In genomic region chr21:16082038-16082816, GRCh38 we compare ENCODE assay signal across 8 cellular contexts.
DNase-seq lines count a peak whose midpoint lies in the region; ATAC-seq and TF ChIP-seq lines count a peak whose summit lies in the region.

No MANE protein-coding gene starts in this region.

- no peak for ATAC-seq in thoracic aorta (ENCODE audit: insufficient number of reproducible peaks, low FRiP score, low read depth)
- no peak for ATAC-seq in HG02678 (IDR thresholded peaks at IDR 0.05; ENCODE audit: unreplicated experiment)
- no peak for ATAC-seq in HG02938 (IDR thresholded peaks at IDR 0.05; ENCODE audit: unreplicated experiment)

- H3K9me3 Mint-ChIP-seq in H9, result no peaks in the 10 kb centered on the region

- H3K36me3 Mint-ChIP-seq in H9 (ENCODE audit: insufficient read depth in 1 of 3, low read depth in 3 of 3), result no peaks in the 10 kb centered on the region

- H4K91ac ChIP-seq in H9 (ENCODE audit: insufficient read length, low read depth, low read length), result no peak overlapping the region

- H2BK12ac ChIP-seq in H9 (ENCODE audit: insufficient read length, low read depth, low read length), result no peak overlapping the region

- no peak overlapping the region for H3K4ac ChIP-seq in H9 (ENCODE audit: low read depth, low read length)

- H3K4me1 Mint-ChIP-seq in H9, result no peaks in the 10 kb centered on the region

- no peak overlapping the region for H4K5ac ChIP-seq in H9 (ENCODE audit: insufficient read length, low read depth, low read length)

- peak overlapping the region; percentile 50 for H3K4me3 ChIP-seq in ACC112 (ENCODE audit: low read depth, low read length)
- 0 out of 2 replicates have a peak overlapping the region, but pooled peaks have one; percentile 5 for H3K4me3 ChIP-seq in SK-N-MC
- H3K4me3 ChIP-seq in thoracic aorta, result no peak overlapping the region

- no peak overlapping the region for H3K4me2 ChIP-seq in H9 (ENCODE audit: insufficient read depth, insufficient read length, low read length)

- DNase-seq in H9, result no peak
- no peak for DNase-seq in SK-N-MC (ENCODE audit: low read depth, low spot score)
- peak; percentile 16 for DNase-seq in glomerular visceral epithelial cell (ENCODE audit: extremely low spot score)
- no peak for DNase-seq in thoracic aorta (ENCODE audit: low spot score)
- DNase-seq in activated CD4-positive, CD25-positive, alpha-beta regulatory T cell (lab: John Stamatoyannopoulos, UW), result no peak

- no peaks in the 10 kb centered on the region for H4K20me1 ChIP-seq in H9 (ENCODE audit: control insufficient read depth, insufficient read depth, insufficient read length)

- no peak overlapping the region for H2BK120ac ChIP-seq in H9 (ENCODE audit: low read depth, low read length, poor library complexity, severe bottlenecking)

- no peaks in the 10 kb centered on the region for H3K9me3 ChIP-seq in H9 (ENCODE audit: control insufficient read depth, low read depth, low read length)
- H3K9me3 ChIP-seq in SK-N-MC (ENCODE audit: low read depth, low read length), result no peaks in the 10 kb centered on the region
- no peaks in the 10 kb centered on the region for H3K9me3 ChIP-seq in thoracic aorta

- peak overlapping the region; percentile 83 for H2AFZ ChIP-seq in ACC112 (ENCODE audit: low read length, unreplicated experiment)
- no peak overlapping the region for H2AFZ ChIP-seq in H9 (ENCODE audit: low read length)

- no peak overlapping the region for H3K4me3 Mint-ChIP-seq in H9

- H3K23ac ChIP-seq in H9 (ENCODE audit: insufficient read length, low read depth, low read length), result no peak overlapping the region

- no peak overlapping the region for H2BK20ac ChIP-seq in H9 (ENCODE audit: low read depth, low read length, poor library complexity, severe bottlenecking)

- no peak overlapping the region for H3K27ac ChIP-seq in ACC112 (ENCODE audit: low read depth, low read length)
- H3K27ac ChIP-seq in H9 (ENCODE audit: insufficient read length, low read depth, low read length), result no peak overlapping the region
- H3K27ac ChIP-seq in SK-N-MC, result no peak overlapping the region
- no peak overlapping the region for H3K27ac ChIP-seq in thoracic aorta

- H3K79me2 ChIP-seq in ACC112 (ENCODE audit: control insufficient read depth, insufficient read depth, low read length, unreplicated experiment) (no peaks in the 10 kb centered on the region), H9 (ENCODE audit: insufficient read depth, low read length) (no peaks in the 10 kb centered on the region)

- peak; percentile 66 for TF ChIP-seq CTCF in H9 (conservative IDR thresholded peaks at IDR 0.05)
- peak; percentile 40 for TF ChIP-seq CTCF in thoracic aorta (IDR thresholded peaks at IDR 0.05)

- no peak overlapping the region for H2BK5ac ChIP-seq in H9 (ENCODE audit: insufficient read length, low read length)

- H3K9ac ChIP-seq in H9 (ENCODE audit: extremely low read depth, insufficient read length, low read length) (no peak overlapping the region), SK-N-MC (ENCODE audit: insufficient read length) (no peak overlapping the region)

- no peak overlapping the region for H3K27ac Mint-ChIP-seq in H9

- WGBS in H9 (ENCODE audit: extremely low coverage, insufficient read length, low lambda C conversion rate), result no CpG with 5 or more reads among the region's 6 CpGs

- no peaks in the 10 kb centered on the region for H3K23me2 ChIP-seq in H9 (ENCODE audit: insufficient read length, low read depth, low read length, poor library complexity, severe bottlenecking)

- no peak overlapping the region for H4K8ac ChIP-seq in H9 (replicated peaks; ENCODE audit: insufficient read length, low read depth, low read length)

- H2AK5ac ChIP-seq in H9 (ENCODE audit: insufficient read length, low read length), result no peak overlapping the region

- H3K36me3 ChIP-seq in ACC112 (ENCODE audit: insufficient read depth, low read length), result no peaks in the 10 kb centered on the region
- H3K36me3 ChIP-seq in SK-N-MC (ENCODE audit: insufficient read depth, low read length), result no peaks in the 10 kb centered on the region
- H3K36me3 ChIP-seq in thoracic aorta, result no peaks in the 10 kb centered on the region

- no peak overlapping the region for H3K18ac ChIP-seq in H9 (ENCODE audit: insufficient read length, low read depth, low read length)

- H3T11ph ChIP-seq in H9 (ENCODE audit: low read length), result no peak overlapping the region

- H3K27me3 Mint-ChIP-seq in H9 (ENCODE audit: low read depth), result no peaks in the 10 kb centered on the region

- H3K79me1 ChIP-seq in H9 (ENCODE audit: insufficient read depth, low read depth, low read length, poor library complexity, severe bottlenecking), result no peaks in the 10 kb centered on the region

- H3K27me3 ChIP-seq in ACC112 (ENCODE audit: insufficient read depth, low read length) (no peaks in the 10 kb centered on the region), H9 (ENCODE audit: insufficient read depth, low read length) (no peaks in the 10 kb centered on the region), thoracic aorta (replicated peaks; ENCODE audit: insufficient read depth) (no peaks in the 10 kb centered on the region)

- no peak overlapping the region for H2BK15ac ChIP-seq in H9 (ENCODE audit: low read depth, low read length)

- H3K14ac ChIP-seq in H9 (ENCODE audit: insufficient read depth, low read length), result no peak overlapping the region

- no peak overlapping the region for H3K56ac ChIP-seq in H9 (ENCODE audit: insufficient read length, low read depth, low read length)

- peaks cover 32% of the 10 kb centered on the region for H3K4me1 ChIP-seq in ACC112 (ENCODE audit: control insufficient read depth, insufficient read depth, low read length, unreplicated experiment)
- no peaks in the 10 kb centered on the region for H3K4me1 ChIP-seq in H9 (ENCODE audit: insufficient read depth, low read length)
- H3K4me1 ChIP-seq in thoracic aorta (ENCODE audit: control insufficient read depth in 1 of 2, low read depth in 2 of 2), result no peaks in the 10 kb centered on the region
